Comparison of ENCODE assay signal across 8 cellular contexts in the genomic region with DNA sequence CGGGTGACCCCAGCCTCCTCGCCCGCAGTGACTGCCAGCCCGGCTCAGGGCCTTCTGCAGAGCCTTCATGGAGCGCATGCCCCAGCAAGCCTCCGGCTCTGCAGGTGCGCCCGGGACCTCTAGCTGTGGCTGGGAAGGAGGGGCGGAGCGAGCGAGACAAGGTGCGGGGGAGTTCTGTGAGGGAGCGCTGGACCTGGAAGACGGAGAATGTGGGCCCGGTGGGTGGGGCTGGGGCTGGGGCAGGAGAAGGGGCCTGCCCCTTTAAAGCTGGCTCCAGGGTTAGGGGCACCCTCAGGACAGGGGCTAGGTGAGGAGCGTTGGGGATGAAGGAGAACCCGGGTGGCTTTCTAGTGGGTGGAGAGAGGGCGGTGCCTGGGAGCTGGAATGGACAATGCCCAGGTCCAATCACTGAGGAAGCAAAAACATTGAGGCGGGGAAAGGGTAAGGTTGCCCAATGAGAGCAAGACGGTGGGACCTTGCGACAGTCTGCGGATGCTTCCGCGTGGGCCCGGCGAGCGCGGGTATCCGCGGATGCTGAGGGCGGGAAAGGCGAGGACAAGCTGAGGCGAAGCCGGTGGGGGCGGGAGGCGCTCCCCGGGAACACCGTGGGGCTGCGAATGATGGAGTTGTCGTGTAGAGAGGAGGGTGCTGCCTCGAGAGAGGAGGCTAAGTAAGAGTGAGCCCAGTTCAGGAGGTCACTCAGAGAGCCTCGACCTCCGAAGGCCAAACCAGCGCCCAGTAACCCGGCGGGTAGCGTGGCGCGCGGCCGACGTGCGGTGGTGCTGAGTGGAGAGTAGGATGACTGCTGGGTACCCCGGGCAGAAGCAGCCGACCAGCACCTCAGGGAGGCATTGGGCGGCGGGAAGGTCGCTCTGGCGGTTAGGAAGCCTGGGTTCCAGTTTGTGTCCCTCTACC. TPM values are rescaled to one million over a fixed set of nuclear protein-coding genes. Genes with fewer than 3 reads are reported as not detected.
DNase-seq lines count a peak whose midpoint lies in the region; ATAC-seq and TF ChIP-seq lines count a peak whose summit lies in the region.

Gene GLS2 (minus strand): TSS at position 121 of the 915 bp plus-strand sequence. CDS start 43 bp downstream, at position 78.

- DNase-seq in NCI-H2107 (lab: John Stamatoyannopoulos, UW) (peak; percentile 70), lower leg skin (ENCODE audit: low spot score in 2 of 2) (peak; percentile 78 to 95), OCI-M1 (lab: John Stamatoyannopoulos, UW) (no peak)
- peak; percentile 81 for DNase-seq in activated CD8-positive, alpha-beta T cell treated with anti-CD3 and anti-CD28 coated beads for 36 hours
- DNase-seq in stimulated activated CD4-positive, alpha-beta T cell treated with anti-CD3 and anti-CD28 coated beads, Interleukin-4, amount 100 ng/mL, for 24 hours = peak; percentile 77

- H3K9me3 ChIP-seq in ectodermal cell (ENCODE audit: control insufficient read depth, low read length) = no peaks in the 10 kb centered on the region

- WGBS in ectodermal cell, 2 experiments = 32 to 33% methylated on average over 59 of the region's 59 CpGs
- WGBS in lower leg skin, 2 donors = 17 to 20% methylated on average over 52 to 56 of the region's 59 CpGs

- intact Hi-C loops in activated CD8-positive, alpha-beta T cell treated with anti-CD3 and anti-CD28 coated beads for 36 hours (cut with micrococcal nuclease) = no loop called here
- intact Hi-C loops in lower leg skin (cut with DNase I; ENCODE audit: low total_unique reads) = no loop called here

- POLR2A ChIA-PET in activated CD8-positive, alpha-beta T cell treated with anti-CD3 and anti-CD28 coated beads for 36 hours (lab: Charles Lee) = interaction anchor here (1.2 kb wide), 2 partner anchors 19 to 369 kb away, joined by 3 to 4 read pairs; no protein-coding TSS in a partner anchor

- peaks cover 60% of the 10 kb centered on the region for H3K27me3 ChIP-seq in ectodermal cell (ENCODE audit: control insufficient read depth, insufficient read depth, low read length, poor library complexity, severe bottlenecking)

- no peak for TF ChIP-seq POLR2A in lower leg skin (IDR thresholded peaks at IDR 0.05)

- peak within 1 kb of the TSS; percentile 80 for H3K4me3 Mint-ChIP-seq in activated CD8-positive, alpha-beta T cell treated with anti-CD3 and anti-CD28 coated beads for 36 hours

- CTCF ChIA-PET in activated CD8-positive, alpha-beta T cell treated with anti-CD3 and anti-CD28 coated beads for 36 hours (lab: Charles Lee) = interaction anchor here (0.7 to 1.8 kb wide), 5 partner anchors 8 to 124 kb away, joined by 3 to 6 read pairs (median 4); no protein-coding TSS in a partner anchor

- ATAC-seq in GM18508 (IDR thresholded peaks at IDR 0.05; ENCODE audit: insufficient read depth, unreplicated experiment) (peak; percentile 56), HG02981 (IDR thresholded peaks at IDR 0.05; ENCODE audit: unreplicated experiment) (peak; percentile 85)
- ATAC-seq in activated CD8-positive, alpha-beta T cell treated with anti-CD3 and anti-CD28 coated beads for 36 hours = peak; percentile 97

- no peak within 1 kb of the TSS for H3K27ac ChIP-seq in ectodermal cell (ENCODE audit: insufficient read depth, low read depth, low read length, poor library complexity, severe bottlenecking)

- H3K4me1 Mint-ChIP-seq in activated CD8-positive, alpha-beta T cell treated with anti-CD3 and anti-CD28 coated beads for 36 hours (ENCODE audit: low read depth) = peaks cover 16% of the 10 kb centered on the region

- peak within 1 kb of the TSS; percentile 61 for H3K27ac Mint-ChIP-seq in activated CD8-positive, alpha-beta T cell treated with anti-CD3 and anti-CD28 coated beads for 36 hours

- H3K9me3 Mint-ChIP-seq in activated CD8-positive, alpha-beta T cell treated with anti-CD3 and anti-CD28 coated beads for 36 hours = peaks cover 5% of the 10 kb centered on the region

- H3K4me3 ChIP-seq in ectodermal cell (ENCODE audit: insufficient read depth, low read depth, low read length) (peak within 1 kb of the TSS; percentile 46), lower leg skin (ENCODE audit: low read depth, poor library complexity, severe bottlenecking) (peak within 1 kb of the TSS; percentile 30)

- no peaks in the 10 kb centered on the region for H3K4me1 ChIP-seq in ectodermal cell (ENCODE audit: control insufficient read depth, insufficient read depth, low read length)

- H3K36me3 ChIP-seq in ectodermal cell (ENCODE audit: control insufficient read depth, insufficient read depth, low read length) = no peaks in the 10 kb centered on the region

- H3K27me3 Mint-ChIP-seq in activated CD8-positive, alpha-beta T cell treated with anti-CD3 and anti-CD28 coated beads for 36 hours = peaks cover 32% of the 10 kb centered on the region

- H3K36me3 Mint-ChIP-seq in activated CD8-positive, alpha-beta T cell treated with anti-CD3 and anti-CD28 coated beads for 36 hours (ENCODE audit: low read depth) = peaks cover 3% of the 10 kb centered on the region

- TF ChIP-seq CTCF in activated CD8-positive, alpha-beta T cell treated with anti-CD3 and anti-CD28 coated beads for 36 hours (IDR thresholded peaks at IDR 0.05) = no peak
- no peak for TF ChIP-seq CTCF in lower leg skin (IDR thresholded peaks at IDR 0.05)

RNA-seq across cellular contexts. Expression of gene GLS2, which starts in this region (rescaled TPM):
- total RNA-seq in activated CD8-positive, alpha-beta T cell treated with anti-CD3 and anti-CD28 coated beads for 36 hours = 1 to 10 TPM; 5.2 to 7.3 TPM
- 1.1 TPM for polyA plus RNA-seq in ectodermal cell (2013, experiment 1 of 4)
- polyA plus RNA-seq in ectodermal cell (2013, experiment 2 of 4) = 0.44 TPM
- polyA plus RNA-seq in ectodermal cell (2013, experiment 3 of 4) = 0.59 TPM
- 0.73 TPM for polyA plus RNA-seq in ectodermal cell (2013, experiment 4 of 4)
- 10 to 100 TPM in 1 of 4 donors, 1 to 10 TPM in 3; 4.3 to 12.6 (median 6.8) TPM for total RNA-seq in lower leg skin
